13 cellular contexts compared by ENCODE assay signal in genomic region chr22:39956932-39957664, GRCh38. TPM values are rescaled to one million over a fixed set of nuclear protein-coding genes. Genes with fewer than 3 reads are reported as not detected.
A peak's percentile ranks its signal among the peaks of the same experiment; 100 is the strongest.
DNase-seq lines count a peak whose midpoint lies in the region; ATAC-seq lines count a peak whose summit lies in the region.
"Had no signal": no experiment of that assay in that cellular context is flagged by ENCODE, and none has a peak within 500 bp of the region (broad histone marks: within the 10 kb centered on the region; RNA-seq: fewer than 3 reads in every experiment).

No MANE protein-coding gene starts in this region.

- CTCF ChIA-PET in activated CD4-positive, alpha-beta T cell treated with anti-CD3 and anti-CD28 coated beads, Interleukin-2, amount 10 ng/mL, durations not matched to agents 7 days and 5 days (lab: Charles Lee): interaction anchor here (0.8 kb wide), 1 partner anchor 338 kb away, joined by 3 read pairs; no protein-coding TSS in a partner anchor
- CTCF ChIA-PET in T-cell (lab: Charles Lee): no interaction called here

- POLR2A ChIA-PET in activated CD4-positive, alpha-beta T cell treated with anti-CD3 and anti-CD28 coated beads, Interleukin-2, amount 10 ng/mL, durations not matched to agents 7 days and 5 days (lab: Charles Lee): no interaction called here
- POLR2A ChIA-PET in T-cell (lab: Charles Lee): interaction anchor here in 1 of 2 donors (0.6 kb wide), 1 partner anchor 66 kb away, joined by 3 read pairs; no protein-coding TSS in a partner anchor

- H3K36me3 Mint-ChIP-seq in activated CD4-positive, alpha-beta T cell treated with anti-CD3 and anti-CD28 coated beads, Interleukin-2, amount 10 ng/mL, durations not matched to agents 7 days and 5 days (ENCODE audit: low read depth): peaks cover 92% of the 10 kb centered on the region
- H3K36me3 Mint-ChIP-seq in T-cell: peaks cover 63% of the 10 kb centered on the region
- peaks cover 34% of the 10 kb centered on the region for H3K36me3 Mint-ChIP-seq in stimulated activated memory B cell treated with anti-CD40 and anti-IgM and Interleukin-4, amounts not matched to agents 10 μg/mL and 1 μg/mL and 100 μg/mL, for 72 hours

- no peak for ATAC-seq in T-cell (replicated peaks in 1 of 4)
- peak; percentile 86 for ATAC-seq in stimulated activated memory B cell treated with anti-CD40 and anti-IgM and Interleukin-4, amounts not matched to agents 10 μg/mL and 1 μg/mL and 100 μg/mL, for 72 hours
- ATAC-seq: activated CD4-positive, CD25-positive, alpha-beta regulatory T cell treated with anti-CD3 and anti-CD28 coated beads, Interleukin-2, amount 50 U/mL, for 24 hours had no signal

- DNase-seq in activated CD4-positive, alpha-beta T cell treated with anti-CD3 and anti-CD28 coated beads, Interleukin-2, amount 10 ng/mL, durations not matched to agents 7 days and 5 days: no peak
- no peak for DNase-seq in activated CD4-positive, alpha-beta T cell treated with anti-CD3 and anti-CD28 coated beads for 1 hour
- peak; percentile 49 for DNase-seq in KBM-7
- no peak for DNase-seq in T-cell
- no peak for DNase-seq in GM19240 (ENCODE audit: insufficient read length, low spot score)
- DNase-seq in activated CD4-positive, CD25-positive, alpha-beta regulatory T cell treated with anti-CD3 and anti-CD28 coated beads, Interleukin-2, amount 50 U/mL, for 72 hours: no peak
- no peak for DNase-seq in stimulated activated CD4-positive, alpha-beta T cell treated with anti-CD3 and anti-CD28 coated beads, Interleukin-15, amount 100 ng/mL, for 24 hours
- DNase-seq: IMR-90; stimulated activated CD8-positive, alpha-beta memory T cell treated with anti-CD3 and anti-CD28 coated beads, Interleukin-4, amount 100 ng/mL, for 48 hours had no signal

- H3K27ac Mint-ChIP-seq in activated CD4-positive, alpha-beta T cell treated with anti-CD3 and anti-CD28 coated beads, Interleukin-2, amount 10 ng/mL, durations not matched to agents 7 days and 5 days: peak overlapping the region; percentile 16
- peak overlapping the region; percentile 83 to 84 for H3K27ac Mint-ChIP-seq in T-cell
- peak overlapping the region; percentile 65 for H3K27ac Mint-ChIP-seq in stimulated activated memory B cell treated with anti-CD40 and anti-IgM and Interleukin-4, amounts not matched to agents 10 μg/mL and 1 μg/mL and 100 μg/mL, for 72 hours

- no peaks in the 10 kb centered on the region for H3K9me3 Mint-ChIP-seq in activated CD4-positive, alpha-beta T cell treated with anti-CD3 and anti-CD28 coated beads, Interleukin-2, amount 10 ng/mL, durations not matched to agents 7 days and 5 days
- no peaks in the 10 kb centered on the region for H3K9me3 Mint-ChIP-seq in T-cell
- H3K9me3 Mint-ChIP-seq in stimulated activated memory B cell treated with anti-CD40 and anti-IgM and Interleukin-4, amounts not matched to agents 10 μg/mL and 1 μg/mL and 100 μg/mL, for 72 hours: no peaks in the 10 kb centered on the region

- peaks cover 90% of the 10 kb centered on the region for H3K4me1 Mint-ChIP-seq in activated CD4-positive, alpha-beta T cell treated with anti-CD3 and anti-CD28 coated beads, Interleukin-2, amount 10 ng/mL, durations not matched to agents 7 days and 5 days
- peaks cover 87 to 95% (median 93%) of the 10 kb centered on the region in 3 donors for H3K4me1 Mint-ChIP-seq in T-cell
- H3K4me1 Mint-ChIP-seq in stimulated activated memory B cell treated with anti-CD40 and anti-IgM and Interleukin-4, amounts not matched to agents 10 μg/mL and 1 μg/mL and 100 μg/mL, for 72 hours: peaks cover 42% of the 10 kb centered on the region

- H3K4me3 Mint-ChIP-seq in activated CD4-positive, alpha-beta T cell treated with anti-CD3 and anti-CD28 coated beads, Interleukin-2, amount 10 ng/mL, durations not matched to agents 7 days and 5 days: no peak overlapping the region
- peak overlapping the region in 1 of 3 donors; percentile 66 for H3K4me3 Mint-ChIP-seq in T-cell
- peak overlapping the region; percentile 60 for H3K4me3 Mint-ChIP-seq in stimulated activated memory B cell treated with anti-CD40 and anti-IgM and Interleukin-4, amounts not matched to agents 10 μg/mL and 1 μg/mL and 100 μg/mL, for 72 hours

- no peaks in the 10 kb centered on the region for H3K27me3 Mint-ChIP-seq in activated CD4-positive, alpha-beta T cell treated with anti-CD3 and anti-CD28 coated beads, Interleukin-2, amount 10 ng/mL, durations not matched to agents 7 days and 5 days
- no peaks in the 10 kb centered on the region for H3K27me3 Mint-ChIP-seq in T-cell
- H3K27me3 Mint-ChIP-seq in stimulated activated memory B cell treated with anti-CD40 and anti-IgM and Interleukin-4, amounts not matched to agents 10 μg/mL and 1 μg/mL and 100 μg/mL, for 72 hours: peaks cover 46% of the 10 kb centered on the region

- in situ Hi-C loops in KBM-7 (cut with MboI; ENCODE audit: low pct_unique_long_range_greater_than_20kb, low sequenced_read_pairs): no loop called here

RNA-seq across cellular contexts. Expression of gene TMA7B, which starts 3.1 kb away (rescaled TPM):
- 1 to 10 TPM; 4.7 to 5.4 TPM for total RNA-seq in activated CD4-positive, alpha-beta T cell treated with anti-CD3 and anti-CD28 coated beads, Interleukin-2, amount 10 ng/mL, durations not matched to agents 7 days and 5 days
- total RNA-seq in T-cell: 10 to 100 TPM in 2 of 5 donors, 1 to 10 TPM in 3; 7.8 to 18.9 (median 9.0) TPM
- total RNA-seq: IMR-90, myocyte had no signal

RNA-seq across cellular contexts. Expression of gene FAM83F, which starts 37.7 kb away (rescaled TPM):
- total RNA-seq in activated CD4-positive, alpha-beta T cell treated with anti-CD3 and anti-CD28 coated beads, Interleukin-2, amount 10 ng/mL, durations not matched to agents 7 days and 5 days: under 1 TPM; 0.04 to 0.05 TPM
- 1 to 10 TPM in 2 of 5 donors, under 1 TPM in 3; 0.26 to 4.9 (median 0.79) TPM for total RNA-seq in T-cell
- total RNA-seq: IMR-90, myocyte, RPMI7951 had no signal

RNA-seq across cellular contexts. Expression of gene GRAP2, which starts 56.2 kb away (rescaled TPM):
- 100 to 1,000 TPM; 137 to 138 TPM for total RNA-seq in activated CD4-positive, alpha-beta T cell treated with anti-CD3 and anti-CD28 coated beads, Interleukin-2, amount 10 ng/mL, durations not matched to agents 7 days and 5 days
- 100 to 1,000 TPM; 138 to 199 (median 157) TPM for total RNA-seq in T-cell
- total RNA-seq: IMR-90, myocyte had no signal

Comparison
In these comparisons a context has a peak if more than half of its experiments do, and no peak if none do; other contexts are left out.
1. H3K27ac Mint-ChIP-seq: peak in every context shown above with its lines; median percentile 84 in T-cell; 65 in stimulated activated memory B cell treated with anti-CD40 and anti-IgM and Interleukin-4, amounts not matched to agents 10 μg/mL and 1 μg/mL and 100 μg/mL, for 72 hours; 16 in activated CD4-positive, alpha-beta T cell treated with anti-CD3 and anti-CD28 coated beads, Interleukin-2, amount 10 ng/mL, durations not matched to agents 7 days and 5 days.